In the genomic region with DNA sequence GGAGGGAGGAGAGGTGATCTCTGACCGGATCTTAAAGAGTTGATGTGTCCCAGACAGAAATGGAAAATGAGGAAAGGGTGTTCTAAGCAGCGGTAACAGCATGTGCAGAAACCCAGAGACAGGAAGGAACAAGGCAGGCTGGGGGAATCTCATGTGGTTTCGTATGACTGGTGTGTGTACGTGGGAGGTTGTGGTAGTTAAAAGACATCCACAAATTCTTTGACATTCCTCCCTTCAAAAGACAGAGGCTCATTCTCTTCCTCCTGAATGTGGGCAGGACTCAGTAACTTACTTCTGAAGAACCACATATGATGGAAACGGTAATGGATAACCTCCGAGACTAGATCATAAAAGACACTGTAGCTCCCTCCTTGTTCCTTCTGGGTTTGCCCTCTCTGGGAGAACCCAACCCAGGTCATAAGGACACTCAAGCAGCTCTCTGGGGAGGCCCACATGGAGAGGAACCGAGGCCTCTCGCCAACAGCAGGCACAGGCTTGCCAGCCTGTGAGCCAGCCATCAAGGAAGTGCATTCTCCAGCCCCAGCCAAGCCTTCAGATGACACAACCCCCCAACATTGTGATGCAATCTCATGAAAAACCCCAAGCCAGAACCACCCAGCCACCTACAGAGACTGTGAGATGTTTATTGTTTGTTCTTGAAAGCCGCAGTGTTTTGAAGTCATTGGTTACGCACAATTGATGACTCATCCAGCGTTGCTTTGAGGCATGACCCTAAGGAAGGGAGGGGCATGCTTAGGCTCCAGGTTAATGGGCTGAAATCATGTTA, we compare ENCODE assay signal across 1 cellular context.
TF ChIP-seq lines count a peak whose summit lies in the region.

No MANE protein-coding gene starts in this region.

TF ChIP-seq in K562, 482 proteins besides CTCF, POLR2A, EP300 and RAD21 (continued from another document and continues in another):
- TF ChIP-seq, protein P1, sequence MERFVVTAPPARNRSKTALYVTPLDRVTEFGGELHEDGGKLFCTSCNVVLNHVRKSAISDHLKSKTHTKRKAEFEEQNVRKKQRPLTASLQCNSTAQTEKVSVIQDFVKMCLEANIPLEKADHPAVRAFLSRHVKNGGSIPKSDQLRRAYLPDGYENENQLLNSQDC (CRISPR knock-in tag; IDR thresholded peaks at IDR 0.05), result no peak
- TF ChIP-seq DDX20 (tag; IDR thresholded peaks at IDR 0.05; ENCODE audit: low read depth) (no peak), GABPB2 (CRISPR knock-in tag; conservative IDR thresholded peaks at IDR 0.05) (no peak), HSF4 (CRISPR knock-in tag; IDR thresholded peaks at IDR 0.05; ENCODE audit: borderline replicate concordance) (no peak), CTBP1 (IDR thresholded peaks at IDR 0.05; ENCODE audit: borderline replicate concordance) (0 out of 2 replicates have a peak, but pooled peaks have one; percentile 34), SMARCB1 (IDR thresholded peaks at IDR 0.05; ENCODE audit: insufficient read length, low read depth) (no peak), ZNF778 (CRISPR knock-in tag; IDR thresholded peaks at IDR 0.05) (no peak), ZNF146 (CRISPR knock-in tag; IDR thresholded peaks at IDR 0.05; ENCODE audit: unreplicated experiment) (no peak), JUND (IDR thresholded peaks at IDR 0.05; ENCODE audit: borderline replicate concordance, low read depth, low read length) (peak; percentile 95), JUND (tag; IDR thresholded peaks at IDR 0.05; ENCODE audit: borderline replicate concordance, low read depth, low read length) (peak; percentile 92), RCOR1 (IDR thresholded peaks at IDR 0.05; ENCODE audit: borderline replicate concordance in 1 of 2, low read depth in 2 of 2, low read length in 2 of 2) (no peak), RB1 (IDR thresholded peaks at IDR 0.05; ENCODE audit: low read depth) (no peak), CREM (IDR thresholded peaks at IDR 0.05; ENCODE audit: low read depth) (peak; percentile 38; the same call in 1 of the 2 replicates), MXI1 (IDR thresholded peaks at IDR 0.05; ENCODE audit: low read depth, low read length) (no peak), PTRF (tag; IDR thresholded peaks at IDR 0.05) (no peak), ZNF253 (CRISPR knock-in tag; conservative IDR thresholded peaks at IDR 0.05) (no peak), RFX1 (IDR thresholded peaks at IDR 0.05) (peak; percentile 62), KHSRP (IDR thresholded peaks at IDR 0.05) (no peak), C11orf30 (IDR thresholded peaks at IDR 0.05; ENCODE audit: low read depth) (peak; percentile 65), ZNF696 (CRISPR knock-in tag; conservative IDR thresholded peaks at IDR 0.05) (no peak), CSDE1 (IDR thresholded peaks at IDR 0.05) (no peak), EZH2 (IDR thresholded peaks at IDR 0.05; ENCODE audit: borderline replicate concordance, low read depth, low read length) (no peak), ARID2 (IDR thresholded peaks at IDR 0.05) (no peak), PML (IDR thresholded peaks at IDR 0.05; ENCODE audit: low read length) (no peak), TEAD4 (IDR thresholded peaks at IDR 0.05; ENCODE audit: low read length) (no peak; the same call in 1 of the 2 replicates), TEAD4 (CRISPR knock-in tag; IDR thresholded peaks at IDR 0.05; ENCODE audit: borderline replicate concordance) (no peak), SREBF2 (CRISPR knock-in tag; IDR thresholded peaks at IDR 0.05) (no peak), PHTF2 (CRISPR knock-in tag; IDR thresholded peaks at IDR 0.05) (no peak), TAF15 (IDR thresholded peaks at IDR 0.05; ENCODE audit: low read depth, low read length) (no peak), HEY1 (CRISPR knock-in tag; IDR thresholded peaks at IDR 0.05; ENCODE audit: borderline replicate concordance) (no peak), SRSF3 (IDR thresholded peaks at IDR 0.05; ENCODE audit: insufficient read depth, low read length) (no peak), ZKSCAN1 (IDR thresholded peaks at IDR 0.05; ENCODE audit: low read depth, low read length) (no peak), ELF2 (CRISPR knock-in tag; IDR thresholded peaks at IDR 0.05) (no peak), SNRNP70 (optimal IDR thresholded peaks at IDR 0.05; ENCODE audit: low read depth, low read length) (no peak), SMARCA4 (IDR thresholded peaks at IDR 0.05) (peak; percentile 50; the same call in 1 of the 2 replicates), BHLHE40 (IDR thresholded peaks at IDR 0.05; ENCODE audit: low read length) (no peak), ZNF143 (CRISPR knock-in tag; IDR thresholded peaks at IDR 0.05) (no peak), ARNT (IDR thresholded peaks at IDR 0.05) (no peak), ZNF561 (CRISPR knock-in tag; conservative IDR thresholded peaks at IDR 0.05) (no peak), SMARCA5 (IDR thresholded peaks at IDR 0.05) (no peak), ZNF436 (CRISPR knock-in tag; IDR thresholded peaks at IDR 0.05) (no peak), POLR2AphosphoS2 (IDR thresholded peaks at IDR 0.05; ENCODE audit: low read length) (no peak), TCF7L2 (IDR thresholded peaks at IDR 0.05; ENCODE audit: low read depth, low read length) (no peak), BACH1 (tag; IDR thresholded peaks at IDR 0.05) (no peak), SRSF1 (IDR thresholded peaks at IDR 0.05; ENCODE audit: low read depth, low read length) (no peak), ZNF316 (IDR thresholded peaks at IDR 0.05) (peak; percentile 46; the same call in 1 of the 2 replicates), SPI1 (IDR thresholded peaks at IDR 0.05; ENCODE audit: borderline replicate concordance, low read depth, low read length) (no peak), PRMT5 (CRISPR knock-in tag; IDR thresholded peaks at IDR 0.05) (no peak), ZNF780A (CRISPR knock-in tag; IDR thresholded peaks at IDR 0.05) (no peak), SRSF9 (IDR thresholded peaks at IDR 0.05; ENCODE audit: borderline replicate concordance, low read depth, low read length) (no peak)
- TF ChIP-seq, protein P2, sequence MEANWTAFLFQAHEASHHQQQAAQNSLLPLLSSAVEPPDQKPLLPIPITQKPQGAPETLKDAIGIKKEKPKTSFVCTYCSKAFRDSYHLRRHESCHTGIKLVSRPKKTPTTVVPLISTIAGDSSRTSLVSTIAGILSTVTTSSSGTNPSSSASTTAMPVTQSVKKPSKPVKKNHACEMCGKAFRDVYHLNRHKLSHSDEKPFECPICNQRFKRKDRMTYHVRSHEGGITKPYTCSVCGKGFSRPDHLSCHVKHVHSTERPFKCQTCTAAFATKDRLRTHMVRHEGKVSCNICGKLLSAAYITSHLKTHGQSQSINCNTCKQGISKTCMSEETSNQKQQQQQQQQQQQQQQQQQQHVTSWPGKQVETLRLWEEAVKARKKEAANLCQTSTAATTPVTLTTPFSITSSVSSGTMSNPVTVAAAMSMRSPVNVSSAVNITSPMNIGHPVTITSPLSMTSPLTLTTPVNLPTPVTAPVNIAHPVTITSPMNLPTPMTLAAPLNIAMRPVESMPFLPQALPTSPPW (CRISPR knock-in tag; IDR thresholded peaks at IDR 0.05), result peak; percentile 19; the same call in 1 of the 2 replicates
- TF ChIP-seq, protein P3, sequence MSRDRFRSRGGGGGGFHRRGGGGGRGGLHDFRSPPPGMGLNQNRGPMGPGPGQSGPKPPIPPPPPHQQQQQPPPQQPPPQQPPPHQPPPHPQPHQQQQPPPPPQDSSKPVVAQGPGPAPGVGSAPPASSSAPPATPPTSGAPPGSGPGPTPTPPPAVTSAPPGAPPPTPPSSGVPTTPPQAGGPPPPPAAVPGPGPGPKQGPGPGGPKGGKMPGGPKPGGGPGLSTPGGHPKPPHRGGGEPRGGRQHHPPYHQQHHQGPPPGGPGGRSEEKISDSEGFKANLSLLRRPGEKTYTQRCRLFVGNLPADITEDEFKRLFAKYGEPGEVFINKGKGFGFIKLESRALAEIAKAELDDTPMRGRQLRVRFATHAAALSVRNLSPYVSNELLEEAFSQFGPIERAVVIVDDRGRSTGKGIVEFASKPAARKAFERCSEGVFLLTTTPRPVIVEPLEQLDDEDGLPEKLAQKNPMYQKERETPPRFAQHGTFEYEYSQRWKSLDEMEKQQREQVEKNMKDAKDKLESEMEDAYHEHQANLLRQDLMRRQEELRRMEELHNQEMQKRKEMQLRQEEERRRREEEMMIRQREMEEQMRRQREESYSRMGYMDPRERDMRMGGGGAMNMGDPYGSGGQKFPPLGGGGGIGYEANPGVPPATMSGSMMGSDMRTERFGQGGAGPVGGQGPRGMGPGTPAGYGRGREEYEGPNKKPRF (IDR thresholded peaks at IDR 0.05; ENCODE audit: low read depth, low read length), result no peak
- TF ChIP-seq, protein P4, sequence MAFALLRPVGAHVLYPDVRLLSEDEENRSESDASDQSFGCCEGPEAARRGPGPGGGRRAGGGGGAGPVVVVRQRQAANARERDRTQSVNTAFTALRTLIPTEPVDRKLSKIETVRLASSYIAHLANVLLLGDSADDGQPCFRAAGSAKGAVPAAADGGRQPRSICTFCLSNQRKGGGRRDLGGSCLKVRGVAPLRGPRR (CRISPR knock-in tag; IDR thresholded peaks at IDR 0.05), result no peak
- TF ChIP-seq, protein P5, sequence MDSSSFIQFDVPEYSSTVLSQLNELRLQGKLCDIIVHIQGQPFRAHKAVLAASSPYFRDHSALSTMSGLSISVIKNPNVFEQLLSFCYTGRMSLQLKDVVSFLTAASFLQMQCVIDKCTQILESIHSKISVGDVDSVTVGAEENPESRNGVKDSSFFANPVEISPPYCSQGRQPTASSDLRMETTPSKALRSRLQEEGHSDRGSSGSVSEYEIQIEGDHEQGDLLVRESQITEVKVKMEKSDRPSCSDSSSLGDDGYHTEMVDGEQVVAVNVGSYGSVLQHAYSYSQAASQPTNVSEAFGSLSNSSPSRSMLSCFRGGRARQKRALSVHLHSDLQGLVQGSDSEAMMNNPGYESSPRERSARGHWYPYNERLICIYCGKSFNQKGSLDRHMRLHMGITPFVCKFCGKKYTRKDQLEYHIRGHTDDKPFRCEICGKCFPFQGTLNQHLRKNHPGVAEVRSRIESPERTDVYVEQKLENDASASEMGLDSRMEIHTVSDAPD (CRISPR knock-in tag; IDR thresholded peaks at IDR 0.05), result no peak
- TF ChIP-seq, protein P6, sequence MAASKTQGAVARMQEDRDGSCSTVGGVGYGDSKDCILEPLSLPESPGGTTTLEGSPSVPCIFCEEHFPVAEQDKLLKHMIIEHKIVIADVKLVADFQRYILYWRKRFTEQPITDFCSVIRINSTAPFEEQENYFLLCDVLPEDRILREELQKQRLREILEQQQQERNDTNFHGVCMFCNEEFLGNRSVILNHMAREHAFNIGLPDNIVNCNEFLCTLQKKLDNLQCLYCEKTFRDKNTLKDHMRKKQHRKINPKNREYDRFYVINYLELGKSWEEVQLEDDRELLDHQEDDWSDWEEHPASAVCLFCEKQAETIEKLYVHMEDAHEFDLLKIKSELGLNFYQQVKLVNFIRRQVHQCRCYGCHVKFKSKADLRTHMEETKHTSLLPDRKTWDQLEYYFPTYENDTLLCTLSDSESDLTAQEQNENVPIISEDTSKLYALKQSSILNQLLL (CRISPR knock-in tag; IDR thresholded peaks at IDR 0.05; ENCODE audit: borderline replicate concordance), result no peak
- TF ChIP-seq, protein P7, sequence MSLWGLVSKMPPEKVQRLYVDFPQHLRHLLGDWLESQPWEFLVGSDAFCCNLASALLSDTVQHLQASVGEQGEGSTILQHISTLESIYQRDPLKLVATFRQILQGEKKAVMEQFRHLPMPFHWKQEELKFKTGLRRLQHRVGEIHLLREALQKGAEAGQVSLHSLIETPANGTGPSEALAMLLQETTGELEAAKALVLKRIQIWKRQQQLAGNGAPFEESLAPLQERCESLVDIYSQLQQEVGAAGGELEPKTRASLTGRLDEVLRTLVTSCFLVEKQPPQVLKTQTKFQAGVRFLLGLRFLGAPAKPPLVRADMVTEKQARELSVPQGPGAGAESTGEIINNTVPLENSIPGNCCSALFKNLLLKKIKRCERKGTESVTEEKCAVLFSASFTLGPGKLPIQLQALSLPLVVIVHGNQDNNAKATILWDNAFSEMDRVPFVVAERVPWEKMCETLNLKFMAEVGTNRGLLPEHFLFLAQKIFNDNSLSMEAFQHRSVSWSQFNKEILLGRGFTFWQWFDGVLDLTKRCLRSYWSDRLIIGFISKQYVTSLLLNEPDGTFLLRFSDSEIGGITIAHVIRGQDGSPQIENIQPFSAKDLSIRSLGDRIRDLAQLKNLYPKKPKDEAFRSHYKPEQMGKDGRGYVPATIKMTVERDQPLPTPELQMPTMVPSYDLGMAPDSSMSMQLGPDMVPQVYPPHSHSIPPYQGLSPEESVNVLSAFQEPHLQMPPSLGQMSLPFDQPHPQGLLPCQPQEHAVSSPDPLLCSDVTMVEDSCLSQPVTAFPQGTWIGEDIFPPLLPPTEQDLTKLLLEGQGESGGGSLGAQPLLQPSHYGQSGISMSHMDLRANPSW (CRISPR knock-in tag; IDR thresholded peaks at IDR 0.05), result no peak
- TF ChIP-seq, protein P8, sequence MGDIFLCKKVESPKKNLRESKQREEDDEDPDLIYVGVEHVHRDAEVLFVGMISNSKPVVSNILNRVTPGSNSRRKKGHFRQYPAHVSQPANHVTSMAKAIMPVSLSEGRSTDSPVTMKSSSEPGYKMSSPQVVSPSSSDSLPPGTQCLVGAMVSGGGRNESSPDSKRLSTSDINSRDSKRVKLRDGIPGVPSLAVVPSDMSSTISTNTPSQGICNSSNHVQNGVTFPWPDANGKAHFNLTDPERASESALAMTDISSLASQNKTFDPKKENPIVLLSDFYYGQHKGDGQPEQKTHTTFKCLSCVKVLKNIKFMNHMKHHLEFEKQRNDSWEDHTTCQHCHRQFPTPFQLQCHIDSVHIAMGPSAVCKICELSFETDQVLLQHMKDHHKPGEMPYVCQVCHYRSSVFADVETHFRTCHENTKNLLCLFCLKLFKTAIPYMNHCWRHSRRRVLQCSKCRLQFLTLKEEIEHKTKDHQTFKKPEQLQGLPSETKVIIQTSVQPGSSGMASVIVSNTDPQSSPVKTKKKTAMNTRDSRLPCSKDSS (IDR thresholded peaks at IDR 0.05; ENCODE audit: low read depth, partially characterized antibody), result peak; percentile 69
- TF ChIP-seq, protein P9, sequence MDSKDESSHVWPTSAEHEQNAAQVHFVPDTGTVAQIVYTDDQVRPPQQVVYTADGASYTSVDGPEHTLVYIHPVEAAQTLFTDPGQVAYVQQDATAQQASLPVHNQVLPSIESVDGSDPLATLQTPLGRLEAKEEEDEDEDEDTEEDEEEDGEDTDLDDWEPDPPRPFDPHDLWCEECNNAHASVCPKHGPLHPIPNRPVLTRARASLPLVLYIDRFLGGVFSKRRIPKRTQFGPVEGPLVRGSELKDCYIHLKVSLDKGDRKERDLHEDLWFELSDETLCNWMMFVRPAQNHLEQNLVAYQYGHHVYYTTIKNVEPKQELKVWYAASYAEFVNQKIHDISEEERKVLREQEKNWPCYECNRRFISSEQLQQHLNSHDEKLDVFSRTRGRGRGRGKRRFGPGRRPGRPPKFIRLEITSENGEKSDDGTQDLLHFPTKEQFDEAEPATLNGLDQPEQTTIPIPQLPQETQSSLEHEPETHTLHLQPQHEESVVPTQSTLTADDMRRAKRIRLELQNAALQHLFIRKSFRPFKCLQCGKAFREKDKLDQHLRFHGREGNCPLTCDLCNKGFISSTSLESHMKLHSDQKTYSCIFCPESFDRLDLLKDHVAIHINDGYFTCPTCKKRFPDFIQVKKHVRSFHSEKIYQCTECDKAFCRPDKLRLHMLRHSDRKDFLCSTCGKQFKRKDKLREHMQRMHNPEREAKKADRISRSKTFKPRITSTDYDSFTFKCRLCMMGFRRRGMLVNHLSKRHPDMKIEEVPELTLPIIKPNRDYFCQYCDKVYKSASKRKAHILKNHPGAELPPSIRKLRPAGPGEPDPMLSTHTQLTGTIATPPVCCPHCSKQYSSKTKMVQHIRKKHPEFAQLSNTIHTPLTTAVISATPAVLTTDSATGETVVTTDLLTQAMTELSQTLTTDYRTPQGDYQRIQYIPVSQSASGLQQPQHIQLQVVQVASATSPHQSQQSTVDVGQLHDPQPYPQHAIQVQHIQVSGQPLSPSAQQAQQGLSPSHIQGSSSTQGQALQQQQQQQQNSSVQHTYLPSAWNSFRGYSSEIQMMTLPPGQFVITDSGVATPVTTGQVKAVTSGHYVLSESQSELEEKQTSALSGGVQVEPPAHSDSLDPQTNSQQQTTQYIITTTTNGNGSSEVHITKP (IDR thresholded peaks at IDR 0.05; ENCODE audit: partially characterized antibody), result no peak
